Comparison of ENCODE assay signal across 8 cellular contexts in the genomic region with DNA sequence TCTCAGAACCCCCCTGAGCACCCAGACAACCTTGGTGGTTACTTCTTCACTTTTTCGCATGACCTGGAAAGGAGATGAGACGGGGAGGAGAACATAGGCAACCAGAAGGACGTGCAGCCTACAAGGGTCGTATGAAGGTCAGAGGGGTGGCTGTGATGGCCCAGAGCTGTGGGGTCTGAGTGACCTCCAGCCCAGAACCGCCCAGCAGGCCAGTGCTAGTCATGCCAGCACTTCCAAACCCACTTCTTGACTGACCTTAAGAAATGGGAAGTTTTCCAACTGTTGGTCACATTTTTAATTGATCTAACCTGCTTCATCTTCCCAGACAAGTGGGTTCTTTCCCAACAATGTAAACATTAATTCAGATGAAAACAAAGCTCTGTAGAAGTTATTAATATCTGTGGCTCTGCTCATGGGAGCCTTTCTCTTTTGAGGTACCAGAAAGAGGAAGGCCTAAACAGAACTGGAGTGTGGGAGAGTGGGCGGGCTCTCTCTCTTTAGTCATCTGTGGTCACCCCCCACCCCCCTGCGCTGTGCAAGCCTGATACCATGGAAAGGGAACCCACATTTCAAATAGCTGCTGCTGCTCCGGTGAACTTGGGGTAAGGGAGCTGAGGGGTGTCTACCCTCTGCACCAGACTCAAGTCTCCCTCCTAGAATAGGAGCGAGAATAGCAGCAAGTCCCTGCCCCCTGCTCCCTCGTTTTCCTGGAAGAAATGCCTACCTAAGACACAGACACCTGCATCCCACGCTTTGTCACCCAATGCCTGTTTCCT.
DNase-seq lines count a peak whose midpoint lies in the region; ATAC-seq and TF ChIP-seq lines count a peak whose summit lies in the region.

No MANE protein-coding gene starts in this region.

- peak overlapping the region; percentile 90 for H3K27ac ChIP-seq in naive thymus-derived CD4-positive, alpha-beta T cell (ENCODE audit: low read depth, low read length)
- H3K27ac ChIP-seq in trophoblast cell (ENCODE audit: low read depth, low read length), result no peak overlapping the region
- no peak overlapping the region for H3K27ac ChIP-seq in suprapubic skin

- intact Hi-C loops in Caco-2 (cut with micrococcal nuclease; ENCODE audit: unreplicated experiment), result no loop called here
- intact Hi-C loops in activated T-helper 1 cell treated with anti-CD3 and anti-CD28 coated beads, Interleukin-12 subunit alpha, Interleukin-12 subunit beta, Interleukin-2, Interleukin-4 antibody, amounts not matched to agents 30 ng/mL and 10 ng/mL and 1 ng/mL, durations not matched to agents 14 hours and 24 hours and 36 hours (cut with micrococcal nuclease), result loop anchor here (1.0 to 5.0 kb wide), 3 partner anchors 12 to 364 kb away; a partner anchor contains a TSS
- intact Hi-C loops in naive thymus-derived CD4-positive, alpha-beta T cell (cut with micrococcal nuclease), result loop anchor here in 1 of 2 donors (5.0 kb wide), 1 partner anchor 671 kb away; a partner anchor contains a TSS

- H3K4me1 Mint-ChIP-seq in Caco-2 (ENCODE audit: low read depth, unreplicated experiment), result peaks cover 52% of the 10 kb centered on the region
- H3K4me1 Mint-ChIP-seq in activated T-helper 1 cell treated with anti-CD3 and anti-CD28 coated beads, Interleukin-12 subunit alpha, Interleukin-12 subunit beta, Interleukin-2, Interleukin-4 antibody, amounts not matched to agents 30 ng/mL and 10 ng/mL and 1 ng/mL, durations not matched to agents 14 hours and 24 hours and 36 hours (ENCODE audit: low read depth), result peaks cover 68% of the 10 kb centered on the region
- H3K4me1 Mint-ChIP-seq in naive thymus-derived CD4-positive, alpha-beta T cell, result peaks cover 76 to 93% (median 84%) of the 10 kb centered on the region in 7 donors

- H4K91ac ChIP-seq in trophoblast cell (ENCODE audit: low read depth, low read length), result no peak overlapping the region

- no peaks in the 10 kb centered on the region for H3K9me3 ChIP-seq in Caco-2
- no peaks in the 10 kb centered on the region for H3K9me3 ChIP-seq in naive thymus-derived CD4-positive, alpha-beta T cell (ENCODE audit: control insufficient read depth in 2 of 3, low read length in 3 of 3)
- H3K9me3 ChIP-seq in trophoblast cell (ENCODE audit: insufficient read depth, low read depth, low read length), result no peaks in the 10 kb centered on the region
- H3K9me3 ChIP-seq in suprapubic skin, result no peaks in the 10 kb centered on the region

- no peak for TF ChIP-seq EP300 in suprapubic skin (IDR thresholded peaks at IDR 0.05)

- no peak overlapping the region for H3K4me3 Mint-ChIP-seq in Caco-2 (ENCODE audit: unreplicated experiment)
- H3K4me3 Mint-ChIP-seq in activated T-helper 1 cell treated with anti-CD3 and anti-CD28 coated beads, Interleukin-12 subunit alpha, Interleukin-12 subunit beta, Interleukin-2, Interleukin-4 antibody, amounts not matched to agents 30 ng/mL and 10 ng/mL and 1 ng/mL, durations not matched to agents 14 hours and 24 hours and 36 hours, result peak overlapping the region; percentile 67
- peak overlapping the region; percentile 76 to 98 (median 90) for H3K4me3 Mint-ChIP-seq in naive thymus-derived CD4-positive, alpha-beta T cell

- H3K4me2 ChIP-seq in trophoblast cell (ENCODE audit: low read length), result no peak overlapping the region

- no peak overlapping the region for H2BK120ac ChIP-seq in trophoblast cell (ENCODE audit: insufficient read depth, low read length, poor library complexity)

- DNase-seq in Caco-2, result no peak
- DNase-seq in NOMO-1 treated with DMSO at 0.1 percent for 48 hours (lab: John Stamatoyannopoulos, UW; ENCODE audit: unreplicated experiment), result peak; percentile 88
- peak; percentile 31 for DNase-seq in activated T-helper 1 cell treated with anti-CD3 and anti-CD28 coated beads, Interleukin-12 subunit alpha, Interleukin-12 subunit beta, Interleukin-2, Interleukin-4 antibody, amounts not matched to agents 30 ng/mL and 10 ng/mL and 1 ng/mL, durations not matched to agents 14 hours and 24 hours and 36 hours (ENCODE audit: low spot score)
- peak in 2 of 9 donors; percentile 58 to 63 for DNase-seq in naive thymus-derived CD4-positive, alpha-beta T cell
- DNase-seq in trophoblast cell, result no peak
- DNase-seq in suprapubic skin (ENCODE audit: low spot score in 2 of 2), result no peak

- POLR2A ChIA-PET in Caco-2 (lab: Charles Lee), result no interaction called here
- POLR2A ChIA-PET in naive thymus-derived CD4-positive, alpha-beta T cell (lab: Charles Lee), result interaction anchor here (0.6 to 8.6 kb wide), 4 partner anchors 10 to 35 kb away, joined by 3 to 176 read pairs (median 10); no protein-coding TSS in a partner anchor

- peaks cover 35% of the 10 kb centered on the region for H3K79me2 ChIP-seq in trophoblast cell (ENCODE audit: control insufficient read depth, insufficient read depth, low read length, poor library complexity)

- H2AFZ ChIP-seq in trophoblast cell (ENCODE audit: insufficient read depth, low read length, poor library complexity), result no peak overlapping the region

- H3K4me1 ChIP-seq in Caco-2 (peaks cover 73% of the 10 kb centered on the region), trophoblast cell (ENCODE audit: control insufficient read depth in 1 of 2, insufficient read depth in 2 of 2, low read length in 2 of 2) (peaks cover 41 to 50% of the 10 kb centered on the region in 2 experiments), suprapubic skin (peaks cover 81% of the 10 kb centered on the region)
- H3K4me1 ChIP-seq in naive thymus-derived CD4-positive, alpha-beta T cell (ENCODE audit: control insufficient read depth in 2 of 2, insufficient read depth in 2 of 2, low read length in 2 of 2), result peaks cover 72 to 88% of the 10 kb centered on the region in 2 donors

- no peak overlapping the region for H2BK12ac ChIP-seq in trophoblast cell (ENCODE audit: low read length)

- WGBS in trophoblast cell (ENCODE audit: extremely low coverage, insufficient coverage, insufficient read length), result no CpG with 5 or more reads among the region's 11 CpGs
- 83% methylated on average over 11 of the region's 11 CpGs for WGBS in suprapubic skin

- no peak overlapping the region for H2AK5ac ChIP-seq in trophoblast cell (ENCODE audit: low read length)

- H3K9me3 Mint-ChIP-seq in Caco-2 (ENCODE audit: unreplicated experiment), result no peaks in the 10 kb centered on the region
- no peaks in the 10 kb centered on the region for H3K9me3 Mint-ChIP-seq in activated T-helper 1 cell treated with anti-CD3 and anti-CD28 coated beads, Interleukin-12 subunit alpha, Interleukin-12 subunit beta, Interleukin-2, Interleukin-4 antibody, amounts not matched to agents 30 ng/mL and 10 ng/mL and 1 ng/mL, durations not matched to agents 14 hours and 24 hours and 36 hours
- H3K9me3 Mint-ChIP-seq in naive thymus-derived CD4-positive, alpha-beta T cell, result no peaks in the 10 kb centered on the region

- no peak overlapping the region for H4K12ac ChIP-seq in trophoblast cell (ENCODE audit: low read depth, low read length)

- H3K23ac ChIP-seq in trophoblast cell (ENCODE audit: low read length), result no peak overlapping the region

- H3K4ac ChIP-seq in trophoblast cell (ENCODE audit: low read depth, low read length), result no peak overlapping the region

- CTCF ChIA-PET in Caco-2 (lab: Charles Lee), result interaction anchor here (0.6 kb wide), 2 partner anchors 29 to 45 kb away, joined by 4 to 11 read pairs; no protein-coding TSS in a partner anchor
- CTCF ChIA-PET in naive thymus-derived CD4-positive, alpha-beta T cell (lab: Charles Lee), result interaction anchor here (1.1 to 2.6 kb wide), 2 partner anchors 16 to 31 kb away, joined by 3 to 19 read pairs; no protein-coding TSS in a partner anchor

- H3K14ac ChIP-seq in trophoblast cell (ENCODE audit: low read length), result no peak overlapping the region

- H3K27me3 ChIP-seq in Caco-2 (replicated peaks; ENCODE audit: control insufficient read depth, insufficient read depth, low read length), result no peaks in the 10 kb centered on the region
- H3K27me3 ChIP-seq in naive thymus-derived CD4-positive, alpha-beta T cell (ENCODE audit: control insufficient read depth in 2 of 2, insufficient read depth in 2 of 2, low read length in 2 of 2), result no peaks in the 10 kb centered on the region
- H3K27me3 ChIP-seq in trophoblast cell (ENCODE audit: insufficient read depth, low read length), result no peaks in the 10 kb centered on the region
- H3K27me3 ChIP-seq in suprapubic skin, result peaks cover 3% of the 10 kb centered on the region

- no peak overlapping the region for H3K9ac ChIP-seq in trophoblast cell (ENCODE audit: low read length)

- TF ChIP-seq CTCF in Caco-2 (IDR thresholded peaks at IDR 0.05; ENCODE audit: insufficient read depth in 1 of 2, low read depth in 1 of 2, low read length in 1 of 2, severe bottlenecking in 1 of 2, unreplicated experiment in 1 of 2), result no peak
- no peak for TF ChIP-seq CTCF in suprapubic skin (IDR thresholded peaks at IDR 0.05)

- H3K36me3 ChIP-seq in Caco-2 (ENCODE audit: control insufficient read depth, insufficient read depth, low read length), result 0 out of 2 replicates have a peak, but pooled peaks cover 2% of the 10 kb centered on the region
- H3K36me3 ChIP-seq in naive thymus-derived CD4-positive, alpha-beta T cell (ENCODE audit: control insufficient read depth in 2 of 3, insufficient read depth in 3 of 3, low read length in 3 of 3), result peaks cover 0 to 5% (median 0%) of the 10 kb centered on the region in 3 experiments
- peaks cover 0 to 3% of the 10 kb centered on the region in 2 experiments for H3K36me3 ChIP-seq in trophoblast cell (ENCODE audit: control insufficient read depth in 1 of 2, insufficient read depth in 2 of 2, low read length in 2 of 2)
- no peaks in the 10 kb centered on the region for H3K36me3 ChIP-seq in suprapubic skin

- no TSS peak for BruUV-seq in Caco-2 (replicated peaks; lab: Mats Ljungman, UMichigan)

- H3K4me3 ChIP-seq in Caco-2 (ENCODE audit: low read depth, low read length) (no peak overlapping the region), trophoblast cell (ENCODE audit: low read depth, low read length) (no peak overlapping the region), suprapubic skin (no peak overlapping the region)
- H3K4me3 ChIP-seq in naive thymus-derived CD4-positive, alpha-beta T cell (ENCODE audit: low read length), result peak overlapping the region; percentile 9

- peak; percentile 64 for ATAC-seq in naive thymus-derived CD4-positive, alpha-beta T cell
- no peak for ATAC-seq in HG03159 (IDR thresholded peaks at IDR 0.05; ENCODE audit: unreplicated experiment)
- ATAC-seq in HG03439 (IDR thresholded peaks at IDR 0.05; ENCODE audit: unreplicated experiment), result no peak

- H4K8ac ChIP-seq in trophoblast cell (ENCODE audit: low read depth, low read length), result no peak overlapping the region

- peaks cover 36% of the 10 kb centered on the region for H3K79me1 ChIP-seq in trophoblast cell (ENCODE audit: low read length)

- H2BK5ac ChIP-seq in trophoblast cell (ENCODE audit: low read depth, low read length, poor library complexity), result no peak overlapping the region

- TF ChIP-seq POLR2A in suprapubic skin (IDR thresholded peaks at IDR 0.05), result no peak

- H3K27me3 Mint-ChIP-seq in Caco-2 (ENCODE audit: insufficient read depth, unreplicated experiment), result no peaks in the 10 kb centered on the region
- no peaks in the 10 kb centered on the region for H3K27me3 Mint-ChIP-seq in activated T-helper 1 cell treated with anti-CD3 and anti-CD28 coated beads, Interleukin-12 subunit alpha, Interleukin-12 subunit beta, Interleukin-2, Interleukin-4 antibody, amounts not matched to agents 30 ng/mL and 10 ng/mL and 1 ng/mL, durations not matched to agents 14 hours and 24 hours and 36 hours (ENCODE audit: insufficient read depth)
- no peaks in the 10 kb centered on the region for H3K27me3 Mint-ChIP-seq in naive thymus-derived CD4-positive, alpha-beta T cell

- peaks cover 31% of the 10 kb centered on the region for H3K36me3 Mint-ChIP-seq in Caco-2 (ENCODE audit: insufficient read depth, unreplicated experiment)
- peaks cover 5% of the 10 kb centered on the region for H3K36me3 Mint-ChIP-seq in activated T-helper 1 cell treated with anti-CD3 and anti-CD28 coated beads, Interleukin-12 subunit alpha, Interleukin-12 subunit beta, Interleukin-2, Interleukin-4 antibody, amounts not matched to agents 30 ng/mL and 10 ng/mL and 1 ng/mL, durations not matched to agents 14 hours and 24 hours and 36 hours (ENCODE audit: low read depth)
- H3K36me3 Mint-ChIP-seq in naive thymus-derived CD4-positive, alpha-beta T cell, result peaks cover 0 to 5% (median 0%) of the 10 kb centered on the region in 5 donors

- no peak overlapping the region for H3K18ac ChIP-seq in trophoblast cell (ENCODE audit: low read length)

- peak overlapping the region; percentile 41 for H3K27ac Mint-ChIP-seq in Caco-2 (ENCODE audit: unreplicated experiment)
- H3K27ac Mint-ChIP-seq in activated T-helper 1 cell treated with anti-CD3 and anti-CD28 coated beads, Interleukin-12 subunit alpha, Interleukin-12 subunit beta, Interleukin-2, Interleukin-4 antibody, amounts not matched to agents 30 ng/mL and 10 ng/mL and 1 ng/mL, durations not matched to agents 14 hours and 24 hours and 36 hours, result peak overlapping the region; percentile 91
- H3K27ac Mint-ChIP-seq in naive thymus-derived CD4-positive, alpha-beta T cell, result peak overlapping the region; percentile 95 to 98 (median 97)

Comparison
In these comparisons a context has a peak if more than half of its experiments do, and no peak if none do; other contexts are left out.
1. DNase-seq: peak in NOMO-1 treated with DMSO at 0.1 percent for 48 hours (single experiment) and activated T-helper 1 cell treated with anti-CD3 and anti-CD28 coated beads, Interleukin-12 subunit alpha, Interleukin-12 subunit beta, Interleukin-2, Interleukin-4 antibody, amounts not matched to agents 30 ng/mL and 10 ng/mL and 1 ng/mL, durations not matched to agents 14 hours and 24 hours and 36 hours (single experiment); none in Caco-2 (0 of 2), trophoblast cell (0 of 2) and suprapubic skin (0 of 2).
2. H3K27ac Mint-ChIP-seq: peak in every context shown above with its lines; median percentile 97 in naive thymus-derived CD4-positive, alpha-beta T cell; 91 in activated T-helper 1 cell treated with anti-CD3 and anti-CD28 coated beads, Interleukin-12 subunit alpha, Interleukin-12 subunit beta, Interleukin-2, Interleukin-4 antibody, amounts not matched to agents 30 ng/mL and 10 ng/mL and 1 ng/mL, durations not matched to agents 14 hours and 24 hours and 36 hours; 41 in Caco-2.